Comparison of ENCODE assay signal across 1 cellular context in the genomic region with DNA sequence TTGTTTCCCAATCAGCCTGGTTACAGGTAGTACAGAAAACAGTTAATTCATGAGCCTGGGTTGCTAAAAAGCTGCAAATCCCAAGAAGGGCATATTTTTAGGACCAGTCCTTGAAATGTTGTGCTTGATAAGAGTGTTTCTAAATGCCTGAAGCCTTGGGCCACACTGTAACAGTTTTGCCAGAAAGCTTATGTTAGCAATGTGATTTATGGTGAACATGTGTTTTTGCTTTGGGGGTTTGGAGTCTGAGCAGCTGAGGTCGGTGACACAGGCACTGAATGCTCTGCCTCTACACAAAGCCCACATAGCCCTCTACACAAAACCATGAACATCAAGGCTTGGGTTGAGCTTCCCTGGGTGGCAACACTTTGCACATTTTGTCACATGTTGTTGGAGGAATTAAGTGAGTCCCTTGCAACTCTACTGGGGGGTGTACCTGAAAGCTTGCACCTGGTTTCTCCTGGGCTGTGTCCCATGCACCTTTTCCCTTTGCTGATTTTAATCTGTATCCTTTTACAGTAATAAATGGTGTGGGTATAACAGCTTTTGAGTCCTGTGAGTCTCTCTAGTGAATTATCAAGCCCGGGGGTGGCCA.
TF ChIP-seq lines count a peak whose summit lies in the region.

No MANE protein-coding gene starts in this region.

TF ChIP-seq in IMR-90, 13 proteins besides CTCF, POLR2A, EP300 and RAD21:
- TF ChIP-seq RFX5 (IDR thresholded peaks at IDR 0.05; ENCODE audit: low read depth, low read length) (no peak), CHD1 (IDR thresholded peaks at IDR 0.05; ENCODE audit: low read depth, low read length) (no peak)
TF ChIP-seq in IMR-90: peak in this region for 0.
